In the genomic region with DNA sequence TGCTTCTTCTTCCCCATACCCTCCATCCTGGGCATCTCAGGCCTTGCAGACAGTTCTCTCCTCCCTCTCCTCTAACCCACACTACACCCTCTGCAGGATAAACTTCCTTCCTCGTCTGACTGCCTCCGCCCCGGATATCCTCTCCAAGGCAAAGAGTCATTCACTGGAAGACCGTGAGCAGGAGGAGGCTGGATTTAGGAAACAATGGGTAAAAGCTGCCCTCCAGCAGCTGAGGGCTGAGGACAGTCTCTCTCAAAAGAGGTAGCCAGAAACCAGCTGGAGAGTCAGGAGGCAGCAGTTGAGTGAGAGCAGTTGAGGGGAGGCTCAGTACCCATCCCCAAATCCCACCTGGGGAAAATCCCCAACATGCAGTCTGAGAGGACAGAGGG, we compare ENCODE assay signal across 2 cellular contexts.
TF ChIP-seq lines count a peak whose summit lies in the region.

No MANE protein-coding gene starts in this region.

TF ChIP-seq in K562, 482 proteins besides CTCF, POLR2A, EP300 and RAD21 (continued from another document):
- TF ChIP-seq, protein P1, sequence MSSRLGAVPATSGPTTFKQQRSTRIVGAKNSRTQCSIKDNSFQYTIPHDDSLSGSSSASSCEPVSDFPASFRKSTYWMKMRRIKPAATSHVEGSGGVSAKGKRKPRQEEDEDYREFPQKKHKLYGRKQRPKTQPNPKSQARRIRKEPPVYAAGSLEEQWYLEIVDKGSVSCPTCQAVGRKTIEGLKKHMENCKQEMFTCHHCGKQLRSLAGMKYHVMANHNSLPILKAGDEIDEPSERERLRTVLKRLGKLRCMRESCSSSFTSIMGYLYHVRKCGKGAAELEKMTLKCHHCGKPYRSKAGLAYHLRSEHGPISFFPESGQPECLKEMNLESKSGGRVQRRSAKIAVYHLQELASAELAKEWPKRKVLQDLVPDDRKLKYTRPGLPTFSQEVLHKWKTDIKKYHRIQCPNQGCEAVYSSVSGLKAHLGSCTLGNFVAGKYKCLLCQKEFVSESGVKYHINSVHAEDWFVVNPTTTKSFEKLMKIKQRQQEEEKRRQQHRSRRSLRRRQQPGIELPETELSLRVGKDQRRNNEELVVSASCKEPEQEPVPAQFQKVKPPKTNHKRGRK (tag; IDR thresholded peaks at IDR 0.05): no peak
- TF ChIP-seq TGIF2 (CRISPR knock-in tag; IDR thresholded peaks at IDR 0.05) (no peak), COPS2 (conservative IDR thresholded peaks at IDR 0.05) (no peak), ZNF165 (CRISPR knock-in tag; IDR thresholded peaks at IDR 0.05; ENCODE audit: borderline replicate concordance) (no peak)
- TF ChIP-seq, protein P2, sequence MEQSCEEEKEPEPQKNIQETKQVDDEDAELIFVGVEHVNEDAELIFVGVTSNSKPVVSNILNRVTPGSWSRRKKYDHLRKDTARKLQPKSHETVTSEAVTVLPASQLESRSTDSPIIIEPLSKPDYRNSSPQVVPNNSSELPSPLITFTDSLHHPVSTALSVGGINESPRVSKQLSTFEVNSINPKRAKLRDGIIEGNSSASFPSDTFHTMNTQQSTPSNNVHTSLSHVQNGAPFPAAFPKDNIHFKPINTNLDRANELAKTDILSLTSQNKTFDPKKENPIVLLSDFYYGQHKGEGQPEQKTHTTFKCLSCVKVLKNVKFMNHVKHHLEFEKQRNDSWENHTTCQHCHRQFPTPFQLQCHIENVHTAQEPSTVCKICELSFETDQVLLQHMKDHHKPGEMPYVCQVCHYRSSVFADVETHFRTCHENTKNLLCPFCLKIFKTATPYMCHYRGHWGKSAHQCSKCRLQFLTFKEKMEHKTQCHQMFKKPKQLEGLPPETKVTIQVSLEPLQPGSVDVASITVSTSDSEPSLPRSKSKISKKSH (CRISPR knock-in tag; IDR thresholded peaks at IDR 0.05): no peak

TF ChIP-seq in liver, 16 proteins besides CTCF, POLR2A, EP300 and RAD21:
- TF ChIP-seq, protein P3, sequence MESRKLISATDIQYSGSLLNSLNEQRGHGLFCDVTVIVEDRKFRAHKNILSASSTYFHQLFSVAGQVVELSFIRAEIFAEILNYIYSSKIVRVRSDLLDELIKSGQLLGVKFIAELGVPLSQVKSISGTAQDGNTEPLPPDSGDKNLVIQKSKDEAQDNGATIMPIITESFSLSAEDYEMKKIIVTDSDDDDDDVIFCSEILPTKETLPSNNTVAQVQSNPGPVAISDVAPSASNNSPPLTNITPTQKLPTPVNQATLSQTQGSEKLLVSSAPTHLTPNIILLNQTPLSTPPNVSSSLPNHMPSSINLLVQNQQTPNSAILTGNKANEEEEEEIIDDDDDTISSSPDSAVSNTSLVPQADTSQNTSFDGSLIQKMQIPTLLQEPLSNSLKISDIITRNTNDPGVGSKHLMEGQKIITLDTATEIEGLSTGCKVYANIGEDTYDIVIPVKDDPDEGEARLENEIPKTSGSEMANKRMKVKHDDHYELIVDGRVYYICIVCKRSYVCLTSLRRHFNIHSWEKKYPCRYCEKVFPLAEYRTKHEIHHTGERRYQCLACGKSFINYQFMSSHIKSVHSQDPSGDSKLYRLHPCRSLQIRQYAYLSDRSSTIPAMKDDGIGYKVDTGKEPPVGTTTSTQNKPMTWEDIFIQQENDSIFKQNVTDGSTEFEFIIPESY (IDR thresholded peaks at IDR 0.05): no peak
- TF ChIP-seq NR2F2 (IDR thresholded peaks at IDR 0.05): peak; percentile 46
